Comparison of ENCODE assay signal across 8 cellular contexts in genomic region chr1:35558374-35559316, GRCh38. TPM values are rescaled to one million over a fixed set of nuclear protein-coding genes. Genes with fewer than 3 reads are reported as not detected.
A peak's percentile ranks its signal among the peaks of the same experiment; 100 is the strongest.
DNase-seq lines count a peak whose midpoint lies in the region; ATAC-seq and TF ChIP-seq lines count a peak whose summit lies in the region.

No MANE protein-coding gene starts in this region.

- H3K9me3 Mint-ChIP-seq in dendritic cell treated with granulocyte-macrophage colony-stimulating factor and Interleukin-4, amounts not matched to agents 40 ng/mL and 50 ng/mL, for 4 days: no peaks in the 10 kb centered on the region
- H3K9me3 Mint-ChIP-seq in naive thymus-derived CD8-positive, alpha-beta T cell: no peaks in the 10 kb centered on the region

- H3K27ac Mint-ChIP-seq in dendritic cell treated with granulocyte-macrophage colony-stimulating factor and Interleukin-4, amounts not matched to agents 40 ng/mL and 50 ng/mL, for 4 days: peak overlapping the region; percentile 97
- H3K27ac Mint-ChIP-seq in naive thymus-derived CD8-positive, alpha-beta T cell: peak overlapping the region; percentile 89 to 99 (median 97)

- H3K36me3 Mint-ChIP-seq in dendritic cell treated with granulocyte-macrophage colony-stimulating factor and Interleukin-4, amounts not matched to agents 40 ng/mL and 50 ng/mL, for 4 days (ENCODE audit: low read depth): peaks cover 52% of the 10 kb centered on the region
- H3K36me3 Mint-ChIP-seq in naive thymus-derived CD8-positive, alpha-beta T cell: peaks cover 0 to 12% (median under 1%) of the 10 kb centered on the region in 3 donors

- H3K4me1 Mint-ChIP-seq in dendritic cell treated with granulocyte-macrophage colony-stimulating factor and Interleukin-4, amounts not matched to agents 40 ng/mL and 50 ng/mL, for 4 days (ENCODE audit: low read depth): peaks cover 60% of the 10 kb centered on the region
- peaks cover 34 to 65% (median 52%) of the 10 kb centered on the region in 4 donors for H3K4me1 Mint-ChIP-seq in naive thymus-derived CD8-positive, alpha-beta T cell

- POLR2A ChIA-PET in naive thymus-derived CD8-positive, alpha-beta T cell (lab: Charles Lee): interaction anchor here (0.7 to 3.6 kb wide), 6 partner anchors 7 to 107 kb away, joined by 3 to 22 read pairs (median 4); no protein-coding TSS in a partner anchor
- POLR2A ChIA-PET in HEK293T (lab: Yijun Ruan, JAX): no interaction called here

- ATAC-seq in naive thymus-derived CD8-positive, alpha-beta T cell: peak in 1 of 2 donors; percentile 4
- ATAC-seq in GM21447 (IDR thresholded peaks at IDR 0.05; ENCODE audit: unreplicated experiment) (no peak), GM21529 (IDR thresholded peaks at IDR 0.05; ENCODE audit: unreplicated experiment) (no peak)

- DNase-seq in NCI-H1417 (lab: John Stamatoyannopoulos, UW) (peak in 2 of 3 experiments; percentile 12 to 38), NCI-H1417 treated with DMSO at 0.1 percent for 48 hours (lab: John Stamatoyannopoulos, UW) (no peak), RPMI7951 (ENCODE audit: low read depth) (peak; percentile 11), HEK293T (ENCODE audit: extremely low spot score) (no peak)
- peak in 3 of 10 donors; percentile 29 to 39 (median 33) for DNase-seq in naive thymus-derived CD8-positive, alpha-beta T cell

- H3K27me3 Mint-ChIP-seq in dendritic cell treated with granulocyte-macrophage colony-stimulating factor and Interleukin-4, amounts not matched to agents 40 ng/mL and 50 ng/mL, for 4 days: no peaks in the 10 kb centered on the region
- no peaks in the 10 kb centered on the region for H3K27me3 Mint-ChIP-seq in naive thymus-derived CD8-positive, alpha-beta T cell

- H3K4me3 Mint-ChIP-seq in dendritic cell treated with granulocyte-macrophage colony-stimulating factor and Interleukin-4, amounts not matched to agents 40 ng/mL and 50 ng/mL, for 4 days: peak overlapping the region; percentile 91
- peak overlapping the region; percentile 91 to 99 (median 96) for H3K4me3 Mint-ChIP-seq in naive thymus-derived CD8-positive, alpha-beta T cell

- CTCF ChIA-PET in HEK293T (lab: Yijun Ruan, JAX): interaction anchor here (1.3 to 1.8 kb wide), 2 partner anchors 10 to 107 kb away, joined by 3 to 4 read pairs; no protein-coding TSS in a partner anchor

- intact Hi-C loops in dendritic cell treated with granulocyte-macrophage colony-stimulating factor and Interleukin-4, amounts not matched to agents 40 ng/mL and 50 ng/mL, for 4 days (cut with micrococcal nuclease): no loop called here

TF ChIP-seq in HEK293T, 16 proteins besides CTCF, POLR2A, EP300 and RAD21:
- TF ChIP-seq LEF1 (IDR thresholded peaks at IDR 0.05; ENCODE audit: borderline replicate concordance): no peak
- TF ChIP-seq HDGF (IDR thresholded peaks at IDR 0.05; ENCODE audit: borderline replicate concordance): no peak
- TF ChIP-seq NFRKB (IDR thresholded peaks at IDR 0.05): no peak
- no peak for TF ChIP-seq SP1 (IDR thresholded peaks at IDR 0.05)
- TF ChIP-seq ARNT (IDR thresholded peaks at IDR 0.05): no peak
- no peak for TF ChIP-seq CTBP1 (IDR thresholded peaks at IDR 0.05; ENCODE audit: borderline replicate concordance)
- no peak for TF ChIP-seq L3MBTL2 (conservative IDR thresholded peaks at IDR 0.05)
- no peak for TF ChIP-seq FOXK2 (IDR thresholded peaks at IDR 0.05)
- no peak for TF ChIP-seq FOXA1 (IDR thresholded peaks at IDR 0.05)
- no peak for TF ChIP-seq TARDBP (IDR thresholded peaks at IDR 0.05)

RNA-seq across cellular contexts. Expression of gene NCDN, which starts 1.0 kb away (rescaled TPM):
- 11.7 and 11.9 TPM in 2 replicates for total RNA-seq in RPMI7951 (2014; rRNA removed; shearing (Covaris generic))
- 10 to 100 TPM; 25.0 to 25.6 TPM for total RNA-seq in naive thymus-derived CD8-positive, alpha-beta T cell
- 10 to 100 TPM; 11.7 to 18.1 (median 16.6) TPM for polyA plus RNA-seq in naive thymus-derived CD8-positive, alpha-beta T cell

RNA-seq across cellular contexts. Expression of gene KIAA0319L, which starts 1.4 kb away (rescaled TPM):
- total RNA-seq in RPMI7951 (2014; rRNA removed; shearing (Covaris generic)): 17.9 and 26.8 TPM in 2 replicates
- total RNA-seq in naive thymus-derived CD8-positive, alpha-beta T cell: 10 to 100 TPM; 70.9 to 71.1 TPM
- 10 to 100 TPM; 16.0 to 25.2 (median 21.9) TPM for polyA plus RNA-seq in naive thymus-derived CD8-positive, alpha-beta T cell

RNA-seq across cellular contexts. Expression of gene TFAP2E, which starts 14.5 kb away (rescaled TPM):
- 0.68 and 0.96 TPM in 2 replicates for total RNA-seq in RPMI7951 (2014; rRNA removed; shearing (Covaris generic))
- total RNA-seq in naive thymus-derived CD8-positive, alpha-beta T cell: 1 to 10 TPM; 2.6 to 3.2 TPM
- polyA plus RNA-seq in naive thymus-derived CD8-positive, alpha-beta T cell: under 1 TPM; 0.20 to 0.59 (median 0.40) TPM

Comparison
In these comparisons a context has a peak if more than half of its experiments do, and no peak if none do; other contexts are left out.
1. DNase-seq: peak in NCI-H1417 (2 of 3) and RPMI7951 (single experiment); none in NCI-H1417 treated with DMSO at 0.1 percent for 48 hours (single experiment) and HEK293T (single experiment).